Comparison of ENCODE assay signal across 17 cellular contexts in genomic region chr1:201213926-201214325, GRCh38. TPM values are rescaled to one million over a fixed set of nuclear protein-coding genes. Genes with fewer than 3 reads are reported as not detected.
DNase-seq lines count a peak whose midpoint lies in the region; ATAC-seq and TF ChIP-seq lines count a peak whose summit lies in the region.
"Had no signal": no experiment of that assay in that cellular context is flagged by ENCODE, and none has a peak within 500 bp of the region (broad histone marks: within the 10 kb centered on the region; RNA-seq: fewer than 3 reads in every experiment).

No MANE protein-coding gene starts in this region.

- ATAC-seq in left lung (no peak), upper lobe of right lung (no peak), GM18867 (IDR thresholded peaks at IDR 0.05; ENCODE audit: unreplicated experiment) (no peak)

- DNase-seq in cardiac septum (ENCODE audit: low spot score) (peak; percentile 68), right atrium auricular region (ENCODE audit: low spot score) (no peak), left lung (peak; percentile 19 to 70), posterior vena cava (ENCODE audit: low spot score) (peak; percentile 78), upper lobe of right lung (peak; percentile 40), GM13977 (ENCODE audit: low spot score) (no peak)
- DNase-seq: CD4-positive, CD25-positive, alpha-beta regulatory T cell; EL; GF-D8; NCI-H1417; NCI-H2081 treated with DMSO at 0.1 percent for 48 hours; NCI-H2171 treated with DMSO at 0.1 percent for 48 hours; NCI-H446; NCI-H526 had no signal

- TF ChIP-seq CTCF in right atrium auricular region (IDR thresholded peaks at IDR 0.05) (no peak), left lung (IDR thresholded peaks at IDR 0.05) (no peak), upper lobe of right lung (IDR thresholded peaks at IDR 0.05) (no peak), GM13977 (IDR thresholded peaks at IDR 0.05; ENCODE audit: extremely low read depth, insufficient read depth, missing control alignments) (no peak)

- H3K27ac ChIP-seq in right atrium auricular region (no peak overlapping the region), left lung (no peak overlapping the region), upper lobe of right lung (no peak overlapping the region)
- H3K27ac ChIP-seq: Peyer's patch had no signal

- in situ Hi-C loops in GM13977 (cut with MboI; ENCODE audit: low pct_unique_long_range_greater_than_20kb, low sequenced_read_pairs, unreplicated experiment), result no loop called here

- intact Hi-C loops in cardiac septum (cut with DNase I), result no loop called here
- intact Hi-C loops in left lung (cut with DNase I), result no loop called here
- intact Hi-C loops in posterior vena cava (cut with DNase I), result no loop called here
- intact Hi-C loops in upper lobe of right lung (cut with DNase I), result no loop called here

- H3K36me3 ChIP-seq in right atrium auricular region (no peaks in the 10 kb centered on the region), left lung (no peaks in the 10 kb centered on the region), upper lobe of right lung (no peaks in the 10 kb centered on the region)
- H3K36me3 ChIP-seq: Peyer's patch had no signal

- no peaks in the 10 kb centered on the region for H3K27me3 ChIP-seq in right atrium auricular region
- H3K27me3 ChIP-seq in left lung, result no peaks in the 10 kb centered on the region
- no peaks in the 10 kb centered on the region for H3K27me3 ChIP-seq in upper lobe of right lung
- H3K27me3 ChIP-seq: Peyer's patch had no signal

- H3K9me3 ChIP-seq in right atrium auricular region, result no peaks in the 10 kb centered on the region
- no peaks in the 10 kb centered on the region for H3K9me3 ChIP-seq in left lung
- H3K9me3 ChIP-seq in upper lobe of right lung, result no peaks in the 10 kb centered on the region
- H3K9me3 ChIP-seq: Peyer's patch had no signal

- H3K4me1 ChIP-seq in right atrium auricular region (no peaks in the 10 kb centered on the region), left lung (no peaks in the 10 kb centered on the region), upper lobe of right lung (no peaks in the 10 kb centered on the region)
- H3K4me1 ChIP-seq: Peyer's patch had no signal

- H3K4me3 ChIP-seq in right atrium auricular region (no peak overlapping the region), left lung (no peak overlapping the region), upper lobe of right lung (no peak overlapping the region)
- H3K4me3 ChIP-seq: Peyer's patch had no signal

RNA-seq across cellular contexts. Expression of gene IGFN1, which starts 23.3 kb away (rescaled TPM):
- total RNA-seq in cardiac septum (0.05 TPM), right atrium auricular region (not detected), left lung (1 to 10 TPM in 1 of 2 donors, under 1 TPM in 1; 0.97 to 3.0 TPM), posterior vena cava (1 to 10 TPM in 1 of 2 donors, under 1 TPM in 1; 0.90 to 3.4 TPM), upper lobe of right lung (0.81 TPM)
- total RNA-seq: CD4-positive, CD25-positive, alpha-beta regulatory T cell; OCI-LY7; Peyer's patch had no signal

RNA-seq across cellular contexts. Expression of gene TMEM9, which starts 59.7 kb away (rescaled TPM):
- 25.0 TPM for total RNA-seq in cardiac septum
- total RNA-seq in right atrium auricular region, result 10 to 100 TPM; 41.8 to 63.4 TPM
- 10 to 100 TPM; 64.0 to 74.3 TPM for total RNA-seq in left lung
- 10 to 100 TPM; 35.5 to 54.9 TPM for total RNA-seq in posterior vena cava
- 59.3 TPM for total RNA-seq in upper lobe of right lung

Comparison
In these comparisons a context has a peak if more than half of its experiments do, and no peak if none do; other contexts are left out.
1. DNase-seq: peak in cardiac septum (single experiment), left lung (2 of 2), posterior vena cava (single experiment) and upper lobe of right lung (single experiment); none in right atrium auricular region (single experiment) and GM13977 (single experiment).